Comparison of ENCODE assay signal across 12 cellular contexts in the genomic region with DNA sequence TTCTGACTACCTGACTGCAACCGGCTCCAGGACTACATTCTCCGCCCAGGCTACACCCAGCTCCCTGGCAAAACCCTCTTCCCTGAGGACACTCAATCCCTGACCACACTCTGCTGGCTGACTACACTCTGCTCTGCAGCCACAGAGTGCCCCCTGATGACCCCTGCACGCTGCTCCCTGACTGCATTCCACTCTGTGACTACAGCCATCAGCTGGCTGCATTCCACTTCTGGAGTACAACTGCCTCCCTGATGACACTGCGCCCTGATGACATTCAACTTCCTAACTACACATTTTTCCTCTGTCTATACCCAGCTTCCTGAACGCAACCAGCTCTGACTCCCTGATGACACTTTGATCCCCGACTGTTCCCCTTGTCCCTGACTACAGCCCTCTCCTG.
DNase-seq lines count a peak whose midpoint lies in the region; ATAC-seq and TF ChIP-seq lines count a peak whose summit lies in the region.
"Had no signal": no experiment of that assay in that cellular context is flagged by ENCODE, and none has a peak within 500 bp of the region (broad histone marks: within the 10 kb centered on the region; RNA-seq: fewer than 3 reads in every experiment).

No MANE protein-coding gene starts in this region.

- in situ Hi-C loops in GM13977 (cut with MboI; ENCODE audit: low pct_unique_long_range_greater_than_20kb, low sequenced_read_pairs, unreplicated experiment), result no loop called here

- 13 to 33% methylated on average over 6 of the region's 6 CpGs for WGBS in sigmoid colon, 2 donors

- TF ChIP-seq EP300 in sigmoid colon (IDR thresholded peaks at IDR 0.05), result no peak

- H3K9me3 ChIP-seq in sigmoid colon, result no peaks in the 10 kb centered on the region

- peak; percentile 50 for DNase-seq in HK-2 (ENCODE audit: unreplicated experiment)
- peak; percentile 56 for DNase-seq in WTC11 (ENCODE audit: low spot score)
- DNase-seq in iPS-NIHi11 (ENCODE audit: low spot score), result peak; percentile 19
- peak; percentile 59 for DNase-seq in sigmoid colon
- DNase-seq in effector CD8-positive, alpha-beta T cell (lab: John Stamatoyannopoulos, UW), result no peak
- DNase-seq in GM13977 (ENCODE audit: low spot score), result no peak
- no peak for DNase-seq in SKM-1 (lab: John Stamatoyannopoulos, UW; ENCODE audit: unreplicated experiment)
- DNase-seq: activated naive CD4-positive, alpha-beta T cell treated with anti-CD3 and anti-CD28 coated beads, Interleukin-2, amount 50 U/mL, for 16 hours; NCI-H526 treated with DMSO at 0.1 percent for 48 hours had no signal

- TF ChIP-seq CTCF in WTC11 (IDR thresholded peaks at IDR 0.05), result no peak
- no peak for TF ChIP-seq CTCF in sigmoid colon (IDR thresholded peaks at IDR 0.05)
- no peak for TF ChIP-seq CTCF in GM13977 (IDR thresholded peaks at IDR 0.05; ENCODE audit: extremely low read depth, insufficient read depth, missing control alignments)

- no peaks in the 10 kb centered on the region for H3K36me3 Mint-ChIP-seq in WTC11

- no peak overlapping the region for H3K4me3 ChIP-seq in sigmoid colon
- H3K4me3 ChIP-seq: K562 had no signal

- no peaks in the 10 kb centered on the region for H3K4me1 ChIP-seq in sigmoid colon

- no peaks in the 10 kb centered on the region for H3K27me3 ChIP-seq in sigmoid colon

- no peaks in the 10 kb centered on the region for H3K27me3 Mint-ChIP-seq in WTC11 (ENCODE audit: low read depth)

- no peaks in the 10 kb centered on the region for H3K36me3 ChIP-seq in sigmoid colon

- CTCF ChIA-PET in WTC11 (lab: Charles Lee), result interaction anchor here (0.6 to 1.4 kb wide), 4 partner anchors 71 to 440 kb away, joined by 3 to 6 read pairs (median 3); partner anchors contain the start of gene NRXN1

- TF ChIP-seq POLR2A in sigmoid colon (IDR thresholded peaks at IDR 0.05), result no peak

- ATAC-seq in WTC11, result peak; percentile 94
- ATAC-seq in GM21717 (IDR thresholded peaks at IDR 0.05; ENCODE audit: unreplicated experiment), result no peak
- ATAC-seq: K562 had no signal

- intact Hi-C loops in sigmoid colon (cut with DNase I), result no loop called here

- H3K9me3 Mint-ChIP-seq in WTC11, result peaks cover under 1% of the 10 kb centered on the region; the same call in 1 of the 2 replicates

- peak overlapping the region; percentile 24 for H3K27ac Mint-ChIP-seq in WTC11

- H3K4me1 Mint-ChIP-seq in WTC11, result peaks cover 33% of the 10 kb centered on the region

- H3K27ac ChIP-seq in sigmoid colon, result no peak overlapping the region
- H3K27ac ChIP-seq: VCaP had no signal

- POLR2A ChIA-PET in WTC11 (lab: Charles Lee), result no interaction called here

- H3K4me3 Mint-ChIP-seq in WTC11, result no peak overlapping the region

TF ChIP-seq in WTC11, 78 proteins besides CTCF, POLR2A, EP300 and RAD21:
- TF ChIP-seq NR3C1 (CRISPR knock-in tag; conservative IDR thresholded peaks at IDR 0.05; ENCODE audit: low read depth), result no peak
- TF ChIP-seq IRF2 (CRISPR knock-in tag; IDR thresholded peaks at IDR 0.05; ENCODE audit: borderline replicate concordance, low read depth), result no peak
- TF ChIP-seq, protein P1, sequence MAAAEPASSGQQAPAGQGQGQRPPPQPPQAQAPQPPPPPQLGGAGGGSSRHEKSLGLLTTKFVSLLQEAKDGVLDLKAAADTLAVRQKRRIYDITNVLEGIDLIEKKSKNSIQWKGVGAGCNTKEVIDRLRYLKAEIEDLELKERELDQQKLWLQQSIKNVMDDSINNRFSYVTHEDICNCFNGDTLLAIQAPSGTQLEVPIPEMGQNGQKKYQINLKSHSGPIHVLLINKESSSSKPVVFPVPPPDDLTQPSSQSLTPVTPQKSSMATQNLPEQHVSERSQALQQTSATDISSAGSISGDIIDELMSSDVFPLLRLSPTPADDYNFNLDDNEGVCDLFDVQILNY (CRISPR knock-in tag; IDR thresholded peaks at IDR 0.05), result no peak
- TF ChIP-seq NFATC4 (CRISPR knock-in tag; IDR thresholded peaks at IDR 0.05), result no peak
- TF ChIP-seq ZNF263 (CRISPR knock-in tag; IDR thresholded peaks at IDR 0.05; ENCODE audit: low read depth), result no peak
- TF ChIP-seq KAT7 (CRISPR knock-in tag; IDR thresholded peaks at IDR 0.05; ENCODE audit: borderline replicate concordance), result no peak
- TF ChIP-seq, protein P2, sequence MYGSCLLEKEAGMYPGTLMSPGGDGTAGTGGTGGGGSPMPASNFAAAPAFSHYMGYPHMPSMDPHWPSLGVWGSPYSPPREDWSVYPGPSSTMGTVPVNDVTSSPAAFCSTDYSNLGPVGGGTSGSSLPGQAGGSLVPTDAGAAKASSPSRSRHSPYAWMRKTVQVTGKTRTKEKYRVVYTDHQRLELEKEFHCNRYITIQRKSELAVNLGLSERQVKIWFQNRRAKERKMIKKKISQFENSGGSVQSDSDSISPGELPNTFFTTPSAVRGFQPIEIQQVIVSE (CRISPR knock-in tag; IDR thresholded peaks at IDR 0.05; ENCODE audit: borderline replicate concordance), result no peak
- no peak for TF ChIP-seq TEAD1 (CRISPR knock-in tag; IDR thresholded peaks at IDR 0.05)
- no peak for TF ChIP-seq ATF6 (CRISPR knock-in tag; IDR thresholded peaks at IDR 0.05)

Comparison
In these comparisons a context has a peak if more than half of its experiments do, and no peak if none do; other contexts are left out.
1. DNase-seq: peak in HK-2 (single experiment), WTC11 (single experiment), iPS-NIHi11 (single experiment) and sigmoid colon (single experiment); none in effector CD8-positive, alpha-beta T cell (single experiment), GM13977 (single experiment) and SKM-1 (single experiment).